In the genomic region with DNA sequence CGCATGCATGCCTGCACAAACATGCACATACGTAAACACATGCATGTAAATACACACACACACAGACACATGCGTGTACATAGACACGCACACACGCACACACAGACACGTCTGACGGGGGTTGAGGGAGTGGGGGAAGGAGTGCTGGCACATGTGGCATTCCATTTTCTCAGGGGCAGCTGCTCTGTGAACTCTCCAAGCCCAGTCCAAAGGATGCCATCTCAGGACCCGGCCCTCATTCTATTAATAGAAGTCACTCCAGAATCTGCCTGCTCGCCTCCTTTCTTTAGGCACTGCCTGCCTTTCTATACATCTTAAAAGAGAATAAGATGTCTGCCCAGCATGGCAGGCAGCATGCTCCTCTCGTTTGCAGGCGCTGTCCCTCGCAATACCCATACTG, we compare ENCODE assay signal across 24 cellular contexts.
"Had no signal": no experiment of that assay in that cellular context is flagged by ENCODE, and none has a peak within 500 bp of the region (broad histone marks: within the 10 kb centered on the region; RNA-seq: fewer than 3 reads in every experiment).

No MANE protein-coding gene starts in this region.

- FAIRE-seq: endometrium, frontal cortex, urothelium cell line had no signal

- H3K9me3 Mint-ChIP-seq: activated T-helper 1 cell treated with anti-CD3 and anti-CD28 coated beads, Interleukin-12 subunit alpha, Interleukin-12 subunit beta, Interleukin-2, Interleukin-4 antibody, amounts not matched to agents 30 ng/mL and 10 ng/mL and 1 ng/mL, durations not matched to agents 14 hours and 24 hours and 36 hours; immature natural killer cell; stimulated activated effector memory CD8-positive, alpha-beta T cell treated with anti-CD3 and anti-CD28 coated beads, Interleukin-12 subunit alpha, Interleukin-12 subunit beta, amount 100 ng/mL, for 72 hours had no signal

- H3K27me3 ChIP-seq: testis had no signal

- H3K36me3 Mint-ChIP-seq: naive thymus-derived CD4-positive, alpha-beta T cell; stimulated activated effector memory CD8-positive, alpha-beta T cell treated with anti-CD3 and anti-CD28 coated beads, Interleukin-12 subunit alpha, Interleukin-12 subunit beta, amount 100 ng/mL, for 72 hours had no signal

- H3K36me3 ChIP-seq: heart right ventricle, neutrophil, stomach, WERI-Rb-1 had no signal

- H3K27ac ChIP-seq: heart right ventricle, neutrophil, stomach, testis, WERI-Rb-1 had no signal

- H3K4me3 Mint-ChIP-seq: activated CD4-positive, alpha-beta T cell treated with anti-CD3 and anti-CD28 coated beads for 36 hours; activated naive CD8-positive, alpha-beta T cell; activated T-helper 1 cell treated with anti-CD3 and anti-CD28 coated beads, Interleukin-12 subunit alpha, Interleukin-12 subunit beta, Interleukin-2, Interleukin-4 antibody, amounts not matched to agents 30 ng/mL and 10 ng/mL and 1 ng/mL, durations not matched to agents 14 hours and 24 hours and 36 hours; immature natural killer cell; naive thymus-derived CD4-positive, alpha-beta T cell; stimulated activated effector memory CD8-positive, alpha-beta T cell treated with anti-CD3 and anti-CD28 coated beads, Interleukin-12 subunit alpha, Interleukin-12 subunit beta, amount 100 ng/mL, for 72 hours had no signal

- H3K9me3 ChIP-seq: heart right ventricle, neutrophil, stomach, testis had no signal

- H3K27ac Mint-ChIP-seq: activated CD4-positive, alpha-beta T cell treated with anti-CD3 and anti-CD28 coated beads for 36 hours; activated naive CD8-positive, alpha-beta T cell; activated T-helper 1 cell treated with anti-CD3 and anti-CD28 coated beads, Interleukin-12 subunit alpha, Interleukin-12 subunit beta, Interleukin-2, Interleukin-4 antibody, amounts not matched to agents 30 ng/mL and 10 ng/mL and 1 ng/mL, durations not matched to agents 14 hours and 24 hours and 36 hours; immature natural killer cell; naive thymus-derived CD4-positive, alpha-beta T cell; stimulated activated effector memory CD8-positive, alpha-beta T cell treated with anti-CD3 and anti-CD28 coated beads, Interleukin-12 subunit alpha, Interleukin-12 subunit beta, amount 100 ng/mL, for 72 hours had no signal

- H3K4me3 ChIP-seq: heart right ventricle, skin epidermis, stomach, testis had no signal

- DNase-seq: activated CD4-positive, alpha-beta T cell treated with anti-CD3 and anti-CD28 coated beads for 36 hours; activated CD4-positive, alpha-beta T cell treated with anti-CD3 and anti-CD28 coated beads, Interleukin-2, amount 50 U/mL, for 48 hours; activated T-cell treated with anti-CD3 and anti-CD28 coated beads for 4 hours; central memory CD4-positive, alpha-beta T cell; cortex of kidney; heart right ventricle; immature natural killer cell; kidney glomerular epithelial cell; left ventricle myocardium superior; naive thymus-derived CD4-positive, alpha-beta T cell; stimulated activated CD4-positive, alpha-beta T cell treated with anti-CD3 and anti-CD28 coated beads, Interleukin-4, amount 100 ng/mL, for 24 hours; stomach; SW 1271; T-helper 2 cell; testis; WERI-Rb-1 had no signal

- ATAC-seq: activated CD4-positive, alpha-beta T cell treated with anti-CD3 and anti-CD28 coated beads for 36 hours; heart right ventricle; left ventricle myocardium superior; naive thymus-derived CD4-positive, alpha-beta T cell; stimulated activated effector memory CD8-positive, alpha-beta T cell treated with anti-CD3 and anti-CD28 coated beads, Interleukin-12 subunit alpha, Interleukin-12 subunit beta, amount 100 ng/mL, for 72 hours had no signal
